37 cellular contexts compared by ENCODE assay signal in the genomic region with DNA sequence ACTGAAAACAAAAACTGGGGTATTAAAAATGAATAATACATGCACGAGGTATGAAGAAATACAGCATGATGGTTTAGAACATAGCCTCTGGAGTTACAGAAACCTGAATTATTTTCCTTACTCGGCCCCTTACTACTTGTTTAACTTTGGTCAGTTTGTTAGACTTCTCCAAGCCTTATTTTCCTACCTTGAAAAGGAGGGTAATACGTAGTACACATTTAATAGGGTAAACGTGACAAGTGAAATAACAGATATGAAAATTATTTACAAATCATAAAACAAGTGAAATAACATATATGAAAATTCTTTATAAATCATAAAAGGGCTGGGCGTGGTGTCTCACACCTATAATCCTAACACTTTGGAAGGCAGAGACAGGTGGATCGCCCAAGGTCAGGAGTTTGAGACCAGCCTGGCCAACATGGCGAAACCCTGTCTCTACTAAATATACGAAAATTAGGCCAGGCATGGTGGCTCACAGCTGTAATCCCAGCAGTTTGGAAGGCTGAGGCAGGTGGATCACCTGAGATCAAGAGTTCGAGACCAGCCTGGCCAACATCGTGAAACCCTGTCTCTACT. TPM values are rescaled to one million over a fixed set of nuclear protein-coding genes. Genes with fewer than 3 reads are reported as not detected.
"Had no signal": no experiment of that assay in that cellular context is flagged by ENCODE, and none has a peak within 500 bp of the region (broad histone marks: within the 10 kb centered on the region; RNA-seq: fewer than 3 reads in every experiment).

No MANE protein-coding gene starts in this region.

- H3K36me3 Mint-ChIP-seq: activated CD4-positive, alpha-beta memory T cell treated with anti-CD3 and anti-CD28 coated beads for 36 hours; activated naive CD4-positive, alpha-beta T cell treated with anti-CD3 and anti-CD28 coated beads, Interleukin-2, amount 50 U/mL, for 72 hours; activated naive CD8-positive, alpha-beta T cell treated with anti-CD3 and anti-CD28 coated beads for 36 hours had no signal

- H3K4me3 Mint-ChIP-seq: activated B cell treated with CpG ODN at 0.5 μM for 24 hours; activated CD4-positive, alpha-beta memory T cell treated with anti-CD3 and anti-CD28 coated beads for 36 hours; activated CD4-positive, alpha-beta T cell treated with anti-CD3 and anti-CD28 coated beads, Interleukin-2, amount 10 ng/mL, durations not matched to agents 24 days and 14 days; activated CD8-positive, alpha-beta T cell treated with anti-CD3 and anti-CD28 coated beads for 36 hours; activated naive CD4-positive, alpha-beta T cell treated with anti-CD3 and anti-CD28 coated beads for 36 hours; activated naive CD8-positive, alpha-beta T cell treated with anti-CD3 and anti-CD28 coated beads for 36 hours; activated T-cell treated with anti-CD3 and anti-CD28 coated beads, Interleukin-2, amount 50 U/mL, for 4 hours; activated T-cell treated with anti-CD3 and anti-CD28 coated beads, Interleukin-2, amount 50 U/mL, for 72 hours; activated T-helper 1 cell treated with anti-CD3 and anti-CD28 coated beads, Interleukin-12 subunit alpha, Interleukin-12 subunit beta, Interleukin-2, Interleukin-4 antibody, amounts not matched to agents 30 ng/mL and 10 ng/mL and 1 ng/mL, durations not matched to agents 14 hours and 24 hours and 36 hours; activated T-helper 17 cell treated with anti-CD3 and anti-CD28 coated beads, Interleukin-2, amount 50 U/mL, for 72 hours; T-helper 1 cell treated with Interleukin-12 subunit alpha and Interleukin-12 subunit beta and Interleukin-4 antibody, amounts not matched to agents 30 μg/mL and 1 μg/mL, for 36 hours; T-helper 2 cell treated with Interferon-gamma antibody and Interleukin-4, amounts not matched to agents 5 μg/mL and 100 μg/mL, for 36 hours had no signal

- H3K27ac Mint-ChIP-seq: activated B cell treated with CpG ODN at 0.5 μM for 24 hours; activated CD4-positive, alpha-beta memory T cell treated with anti-CD3 and anti-CD28 coated beads for 36 hours; activated CD4-positive, alpha-beta T cell treated with anti-CD3 and anti-CD28 coated beads, Interleukin-2, amount 10 ng/mL, durations not matched to agents 24 days and 14 days; activated CD8-positive, alpha-beta T cell treated with anti-CD3 and anti-CD28 coated beads for 36 hours; activated naive CD4-positive, alpha-beta T cell treated with anti-CD3 and anti-CD28 coated beads for 36 hours; activated naive CD4-positive, alpha-beta T cell treated with anti-CD3 and anti-CD28 coated beads, Interleukin-2, amount 50 U/mL, for 72 hours; activated naive CD8-positive, alpha-beta T cell treated with anti-CD3 and anti-CD28 coated beads for 36 hours; activated T-cell treated with anti-CD3 and anti-CD28 coated beads, Interleukin-2, amount 50 U/mL, for 72 hours; activated T-helper 1 cell treated with anti-CD3 and anti-CD28 coated beads, Interleukin-12 subunit alpha, Interleukin-12 subunit beta, Interleukin-2, Interleukin-4 antibody, amounts not matched to agents 30 ng/mL and 10 ng/mL and 1 ng/mL, durations not matched to agents 14 hours and 24 hours and 36 hours; activated T-helper 17 cell treated with anti-CD3 and anti-CD28 coated beads, Interleukin-2, amount 50 U/mL, for 72 hours; T-helper 1 cell treated with Interleukin-12 subunit alpha and Interleukin-12 subunit beta and Interleukin-4 antibody, amounts not matched to agents 30 μg/mL and 1 μg/mL, for 36 hours; T-helper 2 cell treated with Interferon-gamma antibody and Interleukin-4, amounts not matched to agents 5 μg/mL and 100 μg/mL, for 36 hours had no signal

- H3K27ac ChIP-seq: adrenal gland, body of pancreas, brain microvascular endothelial cell, breast epithelium, VCaP had no signal

- H3K36me3 ChIP-seq: adrenal gland, brain microvascular endothelial cell, breast epithelium had no signal

- H3K9me3 ChIP-seq: adrenal gland, body of pancreas, breast epithelium had no signal

- H3K4me1 Mint-ChIP-seq: activated B cell treated with CpG ODN at 0.5 μM for 24 hours; activated CD4-positive, alpha-beta T cell treated with anti-CD3 and anti-CD28 coated beads, Interleukin-2, amount 10 ng/mL, durations not matched to agents 24 days and 14 days; activated naive CD8-positive, alpha-beta T cell treated with anti-CD3 and anti-CD28 coated beads for 36 hours; activated T-helper 17 cell treated with anti-CD3 and anti-CD28 coated beads, Interleukin-2, amount 50 U/mL, for 72 hours had no signal

- H3K4me3 ChIP-seq: adrenal gland, body of pancreas, breast epithelium had no signal

- H3K27me3 ChIP-seq: adrenal gland, body of pancreas, brain microvascular endothelial cell, breast epithelium had no signal

- DNase-seq: activated B cell treated with CpG ODN at 0.5 μM for 24 hours; activated CD4-positive, alpha-beta memory T cell treated with anti-CD3 and anti-CD28 coated beads for 36 hours; activated CD4-positive, alpha-beta T cell treated with anti-CD3 and anti-CD28 coated beads for 4 hours; activated CD4-positive, alpha-beta T cell treated with anti-CD3 and anti-CD28 coated beads, Interleukin-2, amount 10 ng/mL, durations not matched to agents 24 days and 14 days; activated CD4-positive, alpha-beta T cell treated with anti-CD3 and anti-CD28 coated beads, Interleukin-2, amount 50 U/mL, for 1 hour; activated CD4-positive, alpha-beta T cell treated with anti-CD3 and anti-CD28 coated beads, Interleukin-2, amount 50 U/mL, for 4 hours; activated CD4-positive, CD25-positive, alpha-beta regulatory T cell treated with anti-CD3 and anti-CD28 coated beads, Interleukin-2, amount 50 U/mL, for 72 hours; activated CD8-positive, alpha-beta memory T cell treated with anti-CD3 and anti-CD28 coated beads, Interleukin-2, amount 50 U/mL, for 4 hours; activated CD8-positive, alpha-beta T cell treated with anti-CD3 and anti-CD28 coated beads for 36 hours; activated effector memory CD4-positive, alpha-beta T cell treated with anti-CD3 and anti-CD28 coated beads, Interleukin-2, amount 50 U/mL, for 16 hours; activated gamma-delta T cell treated with Interleukin-2 at 50 U/mL for 16 hours; activated naive CD4-positive, alpha-beta T cell; activated naive CD4-positive, alpha-beta T cell treated with anti-CD3 and anti-CD28 coated beads for 36 hours; activated naive CD4-positive, alpha-beta T cell treated with anti-CD3 and anti-CD28 coated beads, Interleukin-2, amount 50 U/mL, for 16 hours; activated naive CD8-positive, alpha-beta T cell treated with anti-CD3 and anti-CD28 coated beads for 36 hours; activated T-cell treated with anti-CD3 and anti-CD28 coated beads for 4 hours; activated T-cell treated with anti-CD3 and anti-CD28 coated beads, Interleukin-2, amount 50 U/mL, for 1 hour; activated T-cell treated with anti-CD3 and anti-CD28 coated beads, Interleukin-2, amount 50 U/mL, for 4 hours; activated T-cell treated with anti-CD3 and anti-CD28 coated beads, Interleukin-2, amount 50 U/mL, for 72 hours; adrenal gland; amniotic stem cell; aorta; body of pancreas; brain microvascular endothelial cell; central memory CD4-positive, alpha-beta T cell; T-helper 1 cell; T-helper 2 cell; T-helper 9 cell had no signal

- ATAC-seq: activated CD8-positive, alpha-beta T cell treated with anti-CD3 and anti-CD28 coated beads for 36 hours; activated naive CD4-positive, alpha-beta T cell treated with anti-CD3 and anti-CD28 coated beads, Interleukin-2, amount 50 U/mL, for 72 hours; activated T-cell treated with anti-CD3 and anti-CD28 coated beads, Interleukin-2, amount 50 U/mL, for 4 hours; activated T-cell treated with anti-CD3 and anti-CD28 coated beads, Interleukin-2, amount 50 U/mL, for 72 hours; activated T-helper 17 cell treated with anti-CD3 and anti-CD28 coated beads, Interleukin-2, amount 50 U/mL, for 72 hours; body of pancreas had no signal

- H3K4me1 ChIP-seq: adrenal gland, body of pancreas, breast epithelium had no signal

- FAIRE-seq: astrocyte, TTC549 had no signal

- H3K9me3 Mint-ChIP-seq: activated CD4-positive, alpha-beta memory T cell treated with anti-CD3 and anti-CD28 coated beads for 36 hours; activated CD4-positive, alpha-beta T cell treated with anti-CD3 and anti-CD28 coated beads, Interleukin-2, amount 10 ng/mL, durations not matched to agents 24 days and 14 days; activated naive CD4-positive, alpha-beta T cell treated with anti-CD3 and anti-CD28 coated beads for 36 hours; activated naive CD4-positive, alpha-beta T cell treated with anti-CD3 and anti-CD28 coated beads, Interleukin-2, amount 50 U/mL, for 72 hours; activated naive CD8-positive, alpha-beta T cell treated with anti-CD3 and anti-CD28 coated beads for 36 hours; activated T-cell treated with anti-CD3 and anti-CD28 coated beads, Interleukin-2, amount 50 U/mL, for 72 hours; activated T-helper 1 cell treated with anti-CD3 and anti-CD28 coated beads, Interleukin-12 subunit alpha, Interleukin-12 subunit beta, Interleukin-2, Interleukin-4 antibody, amounts not matched to agents 30 ng/mL and 10 ng/mL and 1 ng/mL, durations not matched to agents 14 hours and 24 hours and 36 hours; T-helper 1 cell treated with Interleukin-12 subunit alpha and Interleukin-12 subunit beta and Interleukin-4 antibody, amounts not matched to agents 30 μg/mL and 1 μg/mL, for 36 hours; T-helper 2 cell treated with Interferon-gamma antibody and Interleukin-4, amounts not matched to agents 5 μg/mL and 100 μg/mL, for 36 hours had no signal

RNA-seq across cellular contexts. Expression of a gene that starts 11.4 kb away (rescaled TPM):
- total RNA-seq: activated B cell treated with CpG ODN at 0.5 μM for 24 hours; activated CD4-positive, alpha-beta T cell treated with anti-CD3 and anti-CD28 coated beads, Interleukin-2, amount 10 ng/mL, durations not matched to agents 24 days and 14 days; activated T-helper 1 cell treated with anti-CD3 and anti-CD28 coated beads, Interleukin-12 subunit alpha, Interleukin-12 subunit beta, Interleukin-2, Interleukin-4 antibody, amounts not matched to agents 30 ng/mL and 10 ng/mL and 1 ng/mL, durations not matched to agents 14 hours and 24 hours and 36 hours; activated T-helper 17 cell treated with anti-CD3 and anti-CD28 coated beads, Interleukin-2, amount 50 U/mL, for 72 hours had no signal
